Comparison of ENCODE assay signal across 16 cellular contexts in genomic region chr4:39710098-39710896, GRCh38. TPM values are rescaled to one million over a fixed set of nuclear protein-coding genes. Genes with fewer than 3 reads are reported as not detected.
DNase-seq lines count a peak whose midpoint lies in the region; ATAC-seq and TF ChIP-seq lines count a peak whose summit lies in the region.
"Had no signal": no experiment of that assay in that cellular context is flagged by ENCODE, and none has a peak within 500 bp of the region (broad histone marks: within the 10 kb centered on the region; RNA-seq: fewer than 3 reads in every experiment).

No MANE protein-coding gene starts in this region.

- TF ChIP-seq CTCF in osteocyte (IDR thresholded peaks at IDR 0.05), result no peak

- H3K4me1 Mint-ChIP-seq in activated naive CD4-positive, alpha-beta T cell treated with anti-CD3 and anti-CD28 coated beads, Interleukin-2, amount 10 ng/mL, durations not matched to agents 7 days and 5 days, result peaks cover 31% of the 10 kb centered on the region
- H3K4me1 Mint-ChIP-seq in T-cell (peaks cover 43 to 65% (median 59%) of the 10 kb centered on the region in 3 donors), osteocyte (ENCODE audit: unreplicated experiment) (peaks cover 55% of the 10 kb centered on the region)

- POLR2A ChIA-PET in T-cell (lab: Charles Lee), result no interaction called here

- peak; percentile 53 for ATAC-seq in GM21717 (IDR thresholded peaks at IDR 0.05; ENCODE audit: unreplicated experiment)
- no peak for ATAC-seq in T-cell (replicated peaks in 1 of 4)
- no peak for ATAC-seq in GM18873 (IDR thresholded peaks at IDR 0.05; ENCODE audit: low FRiP score, unreplicated experiment)
- no peak for ATAC-seq in GM19324 (IDR thresholded peaks at IDR 0.05; ENCODE audit: low FRiP score, unreplicated experiment)
- ATAC-seq: A549, HCT116, left ventricle myocardium superior, psoas muscle had no signal

- peaks cover 19% of the 10 kb centered on the region for H3K36me3 Mint-ChIP-seq in activated naive CD4-positive, alpha-beta T cell treated with anti-CD3 and anti-CD28 coated beads, Interleukin-2, amount 10 ng/mL, durations not matched to agents 7 days and 5 days
- H3K36me3 Mint-ChIP-seq in T-cell, result peaks cover 11% of the 10 kb centered on the region
- peaks cover 6% of the 10 kb centered on the region for H3K36me3 Mint-ChIP-seq in osteocyte (ENCODE audit: unreplicated experiment)

- CTCF ChIA-PET in activated naive CD4-positive, alpha-beta T cell treated with anti-CD3 and anti-CD28 coated beads, Interleukin-2, amount 10 ng/mL, durations not matched to agents 7 days and 5 days (lab: Charles Lee), result interaction anchor here (0.5 to 0.9 kb wide), 2 partner anchors 13 to 606 kb away, joined by 3 read pairs; partner anchors contain the start of gene UBE2K
- CTCF ChIA-PET in T-cell (lab: Charles Lee), result interaction anchor here (0.6 to 1.0 kb wide), 2 partner anchors 13 to 123 kb away, joined by 8 to 9 read pairs; partner anchors contain the start of gene UBE2K (in 1 of the 2)

- peak overlapping the region; percentile 70 for H3K27ac Mint-ChIP-seq in activated naive CD4-positive, alpha-beta T cell treated with anti-CD3 and anti-CD28 coated beads, Interleukin-2, amount 10 ng/mL, durations not matched to agents 7 days and 5 days
- H3K27ac Mint-ChIP-seq in T-cell, result peak overlapping the region; percentile 48 to 49
- peak overlapping the region; percentile 28 for H3K27ac Mint-ChIP-seq in osteocyte (ENCODE audit: unreplicated experiment)
- H3K27ac Mint-ChIP-seq: dendritic cell treated with granulocyte-macrophage colony-stimulating factor and Interleukin-4, amounts not matched to agents 40 ng/mL and 50 ng/mL, for 4 days had no signal

- no peak overlapping the region for H3K4me3 Mint-ChIP-seq in activated naive CD4-positive, alpha-beta T cell treated with anti-CD3 and anti-CD28 coated beads, Interleukin-2, amount 10 ng/mL, durations not matched to agents 7 days and 5 days
- no peak overlapping the region for H3K4me3 Mint-ChIP-seq in T-cell
- no peak overlapping the region for H3K4me3 Mint-ChIP-seq in osteocyte (ENCODE audit: unreplicated experiment)
- H3K4me3 Mint-ChIP-seq: dendritic cell treated with granulocyte-macrophage colony-stimulating factor and Interleukin-4, amounts not matched to agents 40 ng/mL and 50 ng/mL, for 4 days had no signal

- H3K9me3 Mint-ChIP-seq in activated naive CD4-positive, alpha-beta T cell treated with anti-CD3 and anti-CD28 coated beads, Interleukin-2, amount 10 ng/mL, durations not matched to agents 7 days and 5 days, result no peaks in the 10 kb centered on the region
- no peaks in the 10 kb centered on the region for H3K9me3 Mint-ChIP-seq in T-cell
- H3K9me3 Mint-ChIP-seq in osteocyte (ENCODE audit: unreplicated experiment), result no peaks in the 10 kb centered on the region
- H3K9me3 Mint-ChIP-seq: dendritic cell treated with granulocyte-macrophage colony-stimulating factor and Interleukin-4, amounts not matched to agents 40 ng/mL and 50 ng/mL, for 4 days had no signal

- DNase-seq in activated naive CD4-positive, alpha-beta T cell treated with anti-CD3 and anti-CD28 coated beads, Interleukin-2, amount 10 ng/mL, durations not matched to agents 7 days and 5 days, result no peak
- DNase-seq in activated naive CD4-positive, alpha-beta T cell treated with Interleukin-2 at 50 U/mL for 16 hours, result no peak
- DNase-seq in T-cell (no peak), osteocyte (ENCODE audit: extremely low spot score, unreplicated experiment) (no peak), NCI-H1105 (lab: John Stamatoyannopoulos, UW) (no peak)
- DNase-seq: EL, KG1, left ventricle myocardium superior, NCI-H1105 treated with DMSO at 0.1 percent for 48 hours, psoas muscle had no signal

- H3K27me3 Mint-ChIP-seq in activated naive CD4-positive, alpha-beta T cell treated with anti-CD3 and anti-CD28 coated beads, Interleukin-2, amount 10 ng/mL, durations not matched to agents 7 days and 5 days, result no peaks in the 10 kb centered on the region
- H3K27me3 Mint-ChIP-seq in T-cell (no peaks in the 10 kb centered on the region), osteocyte (ENCODE audit: unreplicated experiment) (no peaks in the 10 kb centered on the region)
- H3K27me3 Mint-ChIP-seq: dendritic cell treated with granulocyte-macrophage colony-stimulating factor and Interleukin-4, amounts not matched to agents 40 ng/mL and 50 ng/mL, for 4 days had no signal

RNA-seq across cellular contexts. Expression of gene UBE2K, which starts 12.4 kb away (rescaled TPM):
- 10 to 100 TPM; 32.5 to 46.9 (median 44.0) TPM for total RNA-seq in T-cell
- total RNA-seq in osteocyte, result 70.3 and 77.3 TPM in 2 replicates
